Comparison of ENCODE assay signal across 10 cellular contexts in genomic region chr6:163427498-163428254, GRCh38. TPM values are rescaled to one million over a fixed set of nuclear protein-coding genes. Genes with fewer than 3 reads are reported as not detected.
DNase-seq lines count a peak whose midpoint lies in the region; ATAC-seq and TF ChIP-seq lines count a peak whose summit lies in the region.
"Had no signal": no experiment of that assay in that cellular context is flagged by ENCODE, and none has a peak within 500 bp of the region (broad histone marks: within the 10 kb centered on the region; RNA-seq: fewer than 3 reads in every experiment).

No MANE protein-coding gene starts in this region.

- no peaks in the 10 kb centered on the region for H3K27me3 ChIP-seq in body of pancreas

- TF ChIP-seq POLR2A in body of pancreas (IDR thresholded peaks at IDR 0.05): no peak

- no peaks in the 10 kb centered on the region for H3K27me3 Mint-ChIP-seq in CD14-positive monocyte (ENCODE audit: low read depth in 3 of 3)
- no peaks in the 10 kb centered on the region for H3K27me3 Mint-ChIP-seq in activated T-cell treated with anti-CD3 and anti-CD28 coated beads, Interleukin-2, amount 50 U/mL, for 24 hours
- no peaks in the 10 kb centered on the region for H3K27me3 Mint-ChIP-seq in activated CD8-positive, alpha-beta memory T cell treated with anti-CD3 and anti-CD28 coated beads, Interleukin-2, amount 10 ng/mL, durations not matched to agents 7 days and 5 days
- H3K27me3 Mint-ChIP-seq: central memory CD8-positive, alpha-beta T cell; stimulated activated naive CD8-positive, alpha-beta T cell treated with anti-CD3 and anti-CD28 coated beads, Interleukin-15, Interleukin-2, amounts not matched to agents 100 ng/mL and 50 ng/mL, for 24 hours had no signal

- intact Hi-C loops in CD14-positive monocyte (cut with micrococcal nuclease) (loop anchor here (10.0 kb wide), 2 partner anchors 127 to 527 kb away; no protein-coding TSS in a partner anchor), body of pancreas (cut with DNase I) (no loop called here), left colon (cut with DNase I, micrococcal nuclease) (loop anchor here in 1 of 2 donors (5.0 to 10.0 kb wide), 2 partner anchors 530 to 677 kb away; no protein-coding TSS in a partner anchor)

- H3K4me1 ChIP-seq in body of pancreas: peaks cover 54% of the 10 kb centered on the region

- peaks cover 2 to 9% of the 10 kb centered on the region in 2 donors for H3K36me3 Mint-ChIP-seq in CD14-positive monocyte
- peaks cover 8% of the 10 kb centered on the region for H3K36me3 Mint-ChIP-seq in activated T-cell treated with anti-CD3 and anti-CD28 coated beads, Interleukin-2, amount 50 U/mL, for 24 hours (ENCODE audit: low read depth)
- H3K36me3 Mint-ChIP-seq in activated CD8-positive, alpha-beta memory T cell treated with anti-CD3 and anti-CD28 coated beads, Interleukin-2, amount 10 ng/mL, durations not matched to agents 7 days and 5 days: peaks cover 2% of the 10 kb centered on the region

- in situ Hi-C loops in KBM-7 (cut with MboI; ENCODE audit: low pct_unique_long_range_greater_than_20kb, low sequenced_read_pairs): no loop called here

- ATAC-seq in body of pancreas (peak; percentile 55), left colon (peak; percentile 52)
- ATAC-seq in activated CD8-positive, alpha-beta memory T cell treated with anti-CD3 and anti-CD28 coated beads, Interleukin-2, amount 10 ng/mL, durations not matched to agents 7 days and 5 days: no peak

- TF ChIP-seq CTCF in CD14-positive monocyte (IDR thresholded peaks at IDR 0.05) (peak; percentile 56), body of pancreas (IDR thresholded peaks at IDR 0.05) (peak in 6 of 7 experiments; percentile 11 to 60 (median 54))

- H3K27ac Mint-ChIP-seq in CD14-positive monocyte: peak overlapping the region in 3 of 7 donors; percentile 28 to 67 (median 37)
- no peak overlapping the region for H3K27ac Mint-ChIP-seq in activated T-cell treated with anti-CD3 and anti-CD28 coated beads, Interleukin-2, amount 50 U/mL, for 24 hours
- no peak overlapping the region for H3K27ac Mint-ChIP-seq in activated CD8-positive, alpha-beta memory T cell treated with anti-CD3 and anti-CD28 coated beads, Interleukin-2, amount 10 ng/mL, durations not matched to agents 7 days and 5 days
- H3K27ac Mint-ChIP-seq: stimulated activated naive CD8-positive, alpha-beta T cell treated with anti-CD3 and anti-CD28 coated beads, Interleukin-15, Interleukin-2, amounts not matched to agents 100 ng/mL and 50 ng/mL, for 24 hours had no signal

- DNase-seq in CD14-positive monocyte (ENCODE audit: low spot score) (no peak), KBM-7 (peak; percentile 43), body of pancreas (no peak), left colon (no peak), cortex of kidney (lab: John Stamatoyannopoulos, UW) (no peak)
- DNase-seq in activated T-cell treated with anti-CD3 and anti-CD28 coated beads, Interleukin-2, amount 50 U/mL, for 24 hours: no peak
- no peak for DNase-seq in activated effector memory CD4-positive, alpha-beta T cell treated with Interleukin-2 at 50 U/mL for 16 hours
- no peak for DNase-seq in activated CD8-positive, alpha-beta memory T cell treated with anti-CD3 and anti-CD28 coated beads, Interleukin-2, amount 10 ng/mL, durations not matched to agents 7 days and 5 days

- no peaks in the 10 kb centered on the region for H3K36me3 ChIP-seq in body of pancreas (replicated peaks in 1 of 2; ENCODE audit: insufficient read depth in 1 of 2, low read depth in 2 of 2)

- peaks cover 68% of the 10 kb centered on the region for H3K4me1 Mint-ChIP-seq in CD14-positive monocyte
- peaks cover 51% of the 10 kb centered on the region for H3K4me1 Mint-ChIP-seq in activated T-cell treated with anti-CD3 and anti-CD28 coated beads, Interleukin-2, amount 50 U/mL, for 24 hours (ENCODE audit: low read depth)
- peaks cover 11% of the 10 kb centered on the region for H3K4me1 Mint-ChIP-seq in activated CD8-positive, alpha-beta memory T cell treated with anti-CD3 and anti-CD28 coated beads, Interleukin-2, amount 10 ng/mL, durations not matched to agents 7 days and 5 days

- no peaks in the 10 kb centered on the region for H3K9me3 ChIP-seq in body of pancreas

- no peak overlapping the region for H3K27ac ChIP-seq in body of pancreas

- H3K9me3 Mint-ChIP-seq in CD14-positive monocyte: no peaks in the 10 kb centered on the region
- H3K9me3 Mint-ChIP-seq in activated T-cell treated with anti-CD3 and anti-CD28 coated beads, Interleukin-2, amount 50 U/mL, for 24 hours: no peaks in the 10 kb centered on the region
- no peaks in the 10 kb centered on the region for H3K9me3 Mint-ChIP-seq in activated CD8-positive, alpha-beta memory T cell treated with anti-CD3 and anti-CD28 coated beads, Interleukin-2, amount 10 ng/mL, durations not matched to agents 7 days and 5 days (ENCODE audit: low read depth)
- H3K9me3 Mint-ChIP-seq: central memory CD8-positive, alpha-beta T cell; stimulated activated naive CD8-positive, alpha-beta T cell treated with anti-CD3 and anti-CD28 coated beads, Interleukin-15, Interleukin-2, amounts not matched to agents 100 ng/mL and 50 ng/mL, for 24 hours had no signal

- WGBS in body of pancreas, 2 donors: 55 to 56% methylated on average over 6 of the region's 6 CpGs

- no peak overlapping the region for H3K4me3 Mint-ChIP-seq in CD14-positive monocyte
- no peak overlapping the region for H3K4me3 Mint-ChIP-seq in activated T-cell treated with anti-CD3 and anti-CD28 coated beads, Interleukin-2, amount 50 U/mL, for 24 hours
- no peak overlapping the region for H3K4me3 Mint-ChIP-seq in activated CD8-positive, alpha-beta memory T cell treated with anti-CD3 and anti-CD28 coated beads, Interleukin-2, amount 10 ng/mL, durations not matched to agents 7 days and 5 days
- H3K4me3 Mint-ChIP-seq: central memory CD8-positive, alpha-beta T cell; stimulated activated naive CD8-positive, alpha-beta T cell treated with anti-CD3 and anti-CD28 coated beads, Interleukin-15, Interleukin-2, amounts not matched to agents 100 ng/mL and 50 ng/mL, for 24 hours had no signal

- H3K4me3 ChIP-seq in body of pancreas: no peak overlapping the region

- CTCF ChIA-PET in activated CD8-positive, alpha-beta memory T cell treated with anti-CD3 and anti-CD28 coated beads, Interleukin-2, amount 10 ng/mL, durations not matched to agents 7 days and 5 days (lab: Charles Lee): interaction anchor here (0.6 to 1.1 kb wide), 3 partner anchors 10 to 280 kb away, joined by 3 to 5 read pairs (median 5); no protein-coding TSS in a partner anchor

RNA-seq across cellular contexts. Expression of gene QKI, which starts 13.2 kb away (rescaled TPM):
- 10 to 100 TPM; 24.3 to 71.8 TPM for polyA plus RNA-seq in CD14-positive monocyte
- 10 to 100 TPM; 60.4 to 61.3 TPM for total RNA-seq in body of pancreas
- total RNA-seq in left colon: 10 to 100 TPM; 12.9 to 31.8 TPM
- 10 to 100 TPM; 69.0 to 70.6 TPM for total RNA-seq in activated CD8-positive, alpha-beta memory T cell treated with anti-CD3 and anti-CD28 coated beads, Interleukin-2, amount 10 ng/mL, durations not matched to agents 7 days and 5 days
